ENCODE assay signal across 3 cellular contexts in genomic region chr4:40347472-40347871, GRCh38.
"Had no signal": no experiment of that assay in that cellular context is flagged by ENCODE, and none has a peak within 500 bp of the region (broad histone marks: within the 10 kb centered on the region; RNA-seq: fewer than 3 reads in every experiment).

No MANE protein-coding gene starts in this region.

- H3K4me3 ChIP-seq: GM12878 had no signal

- DNase-seq: GDM1, GF-D8 had no signal
